ENCODE assay signal across 8 cellular contexts in genomic region chrX:140817943-140818342, GRCh38.
DNase-seq lines count a peak whose midpoint lies in the region; ATAC-seq, FAIRE-seq and TF ChIP-seq lines count a peak whose summit lies in the region.

No MANE protein-coding gene starts in this region.

- no peaks in the 10 kb centered on the region for H4K20me1 ChIP-seq in Loucy (ENCODE audit: insufficient read depth, low read length, poor library complexity, severe bottlenecking)

- no peaks in the 10 kb centered on the region for H3K27me3 ChIP-seq in Loucy (ENCODE audit: insufficient read depth, low read length, poor library complexity, severe bottlenecking)

- H3K9me2 ChIP-seq in Loucy (replicated peaks; ENCODE audit: low read depth, low read length) = no peaks in the 10 kb centered on the region

- no peak overlapping the region for H3K9ac ChIP-seq in Loucy (ENCODE audit: low read depth, low read length, poor library complexity, severe bottlenecking)

- no peak overlapping the region for H2AFZ ChIP-seq in Loucy (ENCODE audit: low read length)

- DNase-seq in cardiac fibroblast (ENCODE audit: low read depth in 2 of 2) = peak; percentile 39 to 42
- DNase-seq in non-pigmented ciliary epithelial cell (ENCODE audit: low read depth) = peak; percentile 10
- no peak for DNase-seq in COLO668 (lab: John Stamatoyannopoulos, UW; ENCODE audit: unreplicated experiment)
- DNase-seq in activated T-cell treated with anti-CD3 and anti-CD28 coated beads, Interleukin-2, amount 50 U/mL, for 48 hours = no peak
- no peak for DNase-seq in GM12892 (ENCODE audit: insufficient read length)

- H3K4me1 ChIP-seq in Loucy (ENCODE audit: insufficient read depth, low read length, poor library complexity, severe bottlenecking) = no peaks in the 10 kb centered on the region

- peak; percentile 13; the same call in 1 of the 2 replicates for TF ChIP-seq CTCF in GM12874 (IDR thresholded peaks at IDR 0.05; ENCODE audit: insufficient read depth, low read depth, low read length)
- TF ChIP-seq CTCF in Loucy (conservative IDR thresholded peaks at IDR 0.05; ENCODE audit: low read length) = peak; percentile 48
- peak; percentile 58 for TF ChIP-seq CTCF in cardiac fibroblast (IDR thresholded peaks at IDR 0.05; ENCODE audit: low read depth, low read length)

- no peaks in the 10 kb centered on the region for H3K36me3 ChIP-seq in Loucy (ENCODE audit: insufficient read depth, low read length)

- H3K9me3 ChIP-seq in Loucy (ENCODE audit: insufficient read depth, low read depth, low read length) = no peaks in the 10 kb centered on the region

- H3K79me2 ChIP-seq in Loucy (ENCODE audit: insufficient read depth, low read length) = no peaks in the 10 kb centered on the region

- no peak for TF ChIP-seq POLR2A in GM12892 (IDR thresholded peaks at IDR 0.05; ENCODE audit: low read depth, low read length)

- no peaks in the 10 kb centered on the region for H3F3A ChIP-seq in Loucy (ENCODE audit: low read depth)

- no peak for FAIRE-seq in GM12892 (lab: Jason Lieb, UNC)

- H3K4me2 ChIP-seq in Loucy (ENCODE audit: low read depth, low read length, poor library complexity, severe bottlenecking) = no peak overlapping the region

- ATAC-seq in GM18861 (IDR thresholded peaks at IDR 0.05; ENCODE audit: unreplicated experiment) = no peak

- H3K4me3 ChIP-seq in Loucy (ENCODE audit: low read length, poor library complexity, severe bottlenecking) (no peak overlapping the region), cardiac fibroblast (replicated peaks in 1 of 2; ENCODE audit: low read depth in 2 of 2, low read length in 2 of 2) (no peak overlapping the region)

Comparison
In these comparisons a context has a peak if more than half of its experiments do, and no peak if none do; other contexts are left out.
1. DNase-seq: peak in cardiac fibroblast (2 of 2) and non-pigmented ciliary epithelial cell (single experiment); none in COLO668 (single experiment), activated T-cell treated with anti-CD3 and anti-CD28 coated beads, Interleukin-2, amount 50 U/mL, for 48 hours (0 of 2) and GM12892 (single experiment).
2. Peak in every context shown above with its lines, with median percentiles within 50 percentile points of each other: CTCF ChIP-seq.